In genomic region chr1:12636098-12636950, GRCh38 we compare ENCODE assay signal across 11 cellular contexts. TPM values are rescaled to one million over a fixed set of nuclear protein-coding genes. Genes with fewer than 3 reads are reported as not detected.
A peak's percentile ranks its signal among the peaks of the same experiment; 100 is the strongest.
DNase-seq lines count a peak whose midpoint lies in the region; ATAC-seq, FAIRE-seq and TF ChIP-seq lines count a peak whose summit lies in the region.
"Had no signal": no experiment of that assay in that cellular context is flagged by ENCODE, and none has a peak within 500 bp of the region (broad histone marks: within the 10 kb centered on the region; RNA-seq: fewer than 3 reads in every experiment).

No MANE protein-coding gene starts in this region.

- 75% methylated on average over 15 of the region's 15 CpGs for WGBS in A549 (ENCODE audit: missing lambda C conversion rate)

- intact Hi-C loops in naive thymus-derived CD4-positive, alpha-beta T cell (cut with micrococcal nuclease) = no loop called here

- H3K9me3 Mint-ChIP-seq in naive thymus-derived CD4-positive, alpha-beta T cell = peaks cover 0 to 28% (median 19%) of the 10 kb centered on the region in 11 donors

- no peaks in the 10 kb centered on the region for H3K27me3 ChIP-seq in naive thymus-derived CD4-positive, alpha-beta T cell (ENCODE audit: control insufficient read depth in 2 of 2, insufficient read depth in 2 of 2, low read length in 2 of 2)

- TF ChIP-seq RAD21 in A549 (conservative IDR thresholded peaks at IDR 0.05 in 1 of 2, IDR thresholded peaks at IDR 0.05 in 1 of 2) = no peak

- CTCF ChIA-PET in A549 (lab: Yijun Ruan, JAX) = no interaction called here
- CTCF ChIA-PET in naive thymus-derived CD4-positive, alpha-beta T cell (lab: Charles Lee) = interaction anchor here (0.5 kb wide), 1 partner anchor 1086 kb away, joined by 3 read pairs; no protein-coding TSS in a partner anchor

- peaks cover 0 to 3% (median 0%) of the 10 kb centered on the region in 5 donors for H3K27me3 Mint-ChIP-seq in naive thymus-derived CD4-positive, alpha-beta T cell

- H3K4me1 ChIP-seq in A549 = peaks cover 5% of the 10 kb centered on the region; the same call in 1 of the 3 replicates
- no peaks in the 10 kb centered on the region for H3K4me1 ChIP-seq in naive thymus-derived CD4-positive, alpha-beta T cell (ENCODE audit: control insufficient read depth in 2 of 2, insufficient read depth in 2 of 2, low read length in 2 of 2)

- peak; percentile 59 to 90 for ATAC-seq in A549
- no peak for ATAC-seq in naive thymus-derived CD4-positive, alpha-beta T cell
- ATAC-seq in HG02588 (IDR thresholded peaks at IDR 0.05; ENCODE audit: unreplicated experiment) = no peak
- ATAC-seq: activated CD8-positive, alpha-beta T cell treated with anti-CD3 and anti-CD28 coated beads for 36 hours had no signal

- no peak for DNase-seq in A549 (ENCODE audit: low read depth in 1 of 2, low spot score in 1 of 2)
- peak; percentile 100 for DNase-seq in NCI-H226
- DNase-seq in fibroblast of villous mesenchyme (ENCODE audit: low read depth) = peak; percentile 82
- DNase-seq in myocyte (ENCODE audit: low read depth) = peak; percentile 47
- no peak for DNase-seq in naive thymus-derived CD4-positive, alpha-beta T cell
- no peak for DNase-seq in NCI-H2029 treated with DMSO at 0.1 percent for 48 hours (lab: John Stamatoyannopoulos, UW)
- DNase-seq in NCI-H1105 (lab: John Stamatoyannopoulos, UW) = no peak
- DNase-seq: activated CD8-positive, alpha-beta T cell treated with anti-CD3 and anti-CD28 coated beads for 36 hours; stimulated activated CD4-positive, alpha-beta T cell treated with anti-CD3 and anti-CD28 coated beads, Interleukin-2, amount 100 ng/mL, for 48 hours had no signal

- H3K4me2 ChIP-seq in A549 = 0 out of 3 replicates have a peak overlapping the region, but pooled peaks have one; percentile 35

- TF ChIP-seq POLR2A in A549 (IDR thresholded peaks at IDR 0.05; ENCODE audit: low read length) = no peak

- H3K36me3 ChIP-seq in naive thymus-derived CD4-positive, alpha-beta T cell (ENCODE audit: control insufficient read depth in 2 of 3, insufficient read depth in 3 of 3, low read length in 3 of 3) = no peaks in the 10 kb centered on the region

- no peak for FAIRE-seq in A549 (lab: Jason Lieb, UNC)

- H3K27ac ChIP-seq in A549 = peak overlapping the region in 1 of 2 experiments; percentile 39; a peak in 3 of 6 replicates
- H3K27ac ChIP-seq in naive thymus-derived CD4-positive, alpha-beta T cell (ENCODE audit: low read depth, low read length) = no peak overlapping the region

- H3K4me3 Mint-ChIP-seq in naive thymus-derived CD4-positive, alpha-beta T cell = no peak overlapping the region
- H3K4me3 Mint-ChIP-seq: activated CD8-positive, alpha-beta T cell treated with anti-CD3 and anti-CD28 coated beads for 36 hours had no signal

- peaks cover 23% of the 10 kb centered on the region for H3K9me3 ChIP-seq in A549
- H3K9me3 ChIP-seq in naive thymus-derived CD4-positive, alpha-beta T cell (ENCODE audit: control insufficient read depth in 2 of 3, low read length in 3 of 3) = peaks cover 0 to 21% (median 0%) of the 10 kb centered on the region in 3 experiments

- POLR2A ChIA-PET in A549 (lab: Yijun Ruan, JAX) = no interaction called here
- POLR2A ChIA-PET in naive thymus-derived CD4-positive, alpha-beta T cell (lab: Charles Lee) = no interaction called here

- H3K4me3 ChIP-seq in A549 (no peak overlapping the region), fibroblast of villous mesenchyme (ENCODE audit: low read depth, low read length) (no peak overlapping the region)
- H3K4me3 ChIP-seq in naive thymus-derived CD4-positive, alpha-beta T cell (ENCODE audit: low read length) = no peak overlapping the region

- TF ChIP-seq EP300 in A549 (IDR thresholded peaks at IDR 0.05) = no peak

- TF ChIP-seq CTCF in A549 (IDR thresholded peaks at IDR 0.05) (no peak), fibroblast of villous mesenchyme (IDR thresholded peaks at IDR 0.05; ENCODE audit: insufficient read depth, low read depth, low read length) (no peak)

- peaks cover 4 to 16% (median 12%) of the 10 kb centered on the region in 7 donors for H3K4me1 Mint-ChIP-seq in naive thymus-derived CD4-positive, alpha-beta T cell

- H3K36me3 Mint-ChIP-seq in naive thymus-derived CD4-positive, alpha-beta T cell = peaks cover 0 to 6% (median 0%) of the 10 kb centered on the region in 5 donors

- no peak overlapping the region for H3K27ac Mint-ChIP-seq in naive thymus-derived CD4-positive, alpha-beta T cell
- H3K27ac Mint-ChIP-seq: activated CD8-positive, alpha-beta T cell treated with anti-CD3 and anti-CD28 coated beads for 36 hours had no signal

TF ChIP-seq in A549, 52 proteins besides CTCF, POLR2A, EP300 and RAD21:
- no peak for TF ChIP-seq CHD2 (IDR thresholded peaks at IDR 0.05; ENCODE audit: low read length, partially characterized antibody)
- no peak for TF ChIP-seq BHLHE40 (IDR thresholded peaks at IDR 0.05; ENCODE audit: low read depth, low read length)

RNA-seq across cellular contexts. Expression of gene AADACL4, which starts 7.6 kb away (rescaled TPM):
- polyA plus RNA-seq in A549 (2011; rRNA removed) (not detected in 2 replicates), A549 (2017; fragmentation: RNase III; extraction: RNeasy Plus Mini Kit Qiagen cat#74134 plus additional on column Dnase treatment) (not detected in 3 replicates)
- not detected in 2 replicates for polyA plus RNA-seq in A549 (2012; cell fraction: cytosol; rRNA removed)
- not detected in 2 replicates for polyA plus RNA-seq in A549 (2012; cell fraction: nucleus; rRNA removed)
- polyA minus RNA-seq in A549 (2011; rRNA and poly(A)+ RNA removed) = not detected in 2 replicates
- total RNA-seq in fibroblast of villous mesenchyme (0.43 TPM in 1 of 2 replicates, not detected in the other), myocyte (not detected in 2 replicates)
- not detected for polyA plus RNA-seq in myocyte (2012)
- total RNA-seq in naive thymus-derived CD4-positive, alpha-beta T cell = not detected
- not detected for polyA plus RNA-seq in naive thymus-derived CD4-positive, alpha-beta T cell
- total RNA-seq: activated CD8-positive, alpha-beta T cell treated with anti-CD3 and anti-CD28 coated beads for 36 hours; HT1080 had no signal

RNA-seq across cellular contexts. Expression of gene DHRS3, which starts 18.3 kb away (rescaled TPM):
- 79.7 and 89.1 TPM in 2 replicates for polyA plus RNA-seq in A549 (2011; rRNA removed)
- 64.4 and 78.4 TPM in 2 replicates for polyA plus RNA-seq in A549 (2012; cell fraction: cytosol; rRNA removed)
- polyA plus RNA-seq in A549 (2012; cell fraction: nucleus; rRNA removed) = 119 and 124 TPM in 2 replicates
- polyA plus RNA-seq in A549 (2017; fragmentation: RNase III; extraction: RNeasy Plus Mini Kit Qiagen cat#74134 plus additional on column Dnase treatment) = 56.9 to 78.9 TPM (median 62.7 TPM) in 3 replicates
- polyA minus RNA-seq in A549 (2011; rRNA and poly(A)+ RNA removed) = 320 and 332 TPM in 2 replicates
- total RNA-seq in fibroblast of villous mesenchyme = 84.1 and 137 TPM in 2 replicates
- 0.21 TPM in 1 of 2 replicates, not detected in the other for total RNA-seq in myocyte
- 1.0 TPM for polyA plus RNA-seq in myocyte (2012)
- total RNA-seq in naive thymus-derived CD4-positive, alpha-beta T cell = 100 to 1,000 TPM in 2 of 5 experiments, 10 to 100 TPM in 3; 60.2 to 115 (median 74.7) TPM
- polyA plus RNA-seq in naive thymus-derived CD4-positive, alpha-beta T cell = 10 to 100 TPM; 39.9 to 44.9 TPM
- total RNA-seq: HT1080 had no signal

Comparison
In these comparisons a context has a peak if more than half of its experiments do, and no peak if none do; other contexts are left out.
1. ATAC-seq: peak in A549 (2 of 2); none in naive thymus-derived CD4-positive, alpha-beta T cell (single experiment) and HG02588 (single experiment).
2. DNase-seq: peak in NCI-H226 (single experiment), fibroblast of villous mesenchyme (single experiment) and myocyte (single experiment); none in A549 (0 of 2), naive thymus-derived CD4-positive, alpha-beta T cell (0 of 9), NCI-H2029 treated with DMSO at 0.1 percent for 48 hours (single experiment) and NCI-H1105 (single experiment).
3. RNA of gene DHRS3, which starts 18.3 kb away (total RNA-seq): 84.1 to 137 TPM in fibroblast of villous mesenchyme and 60.2 to 115 TPM in naive thymus-derived CD4-positive, alpha-beta T cell; 0.21 TPM in myocyte; every median in the first group is over 10 times any median in the second.